18 cellular contexts compared by ENCODE assay signal in genomic region chr18:21361297-21361880, GRCh38.
DNase-seq lines count a peak whose midpoint lies in the region; ATAC-seq and TF ChIP-seq lines count a peak whose summit lies in the region.
"Had no signal": no experiment of that assay in that cellular context is flagged by ENCODE, and none has a peak within 500 bp of the region (broad histone marks: within the 10 kb centered on the region; RNA-seq: fewer than 3 reads in every experiment).

No MANE protein-coding gene starts in this region.

- peak; percentile 54 for DNase-seq in MCF 10A (ENCODE audit: unreplicated experiment)
- no peak for DNase-seq in breast epithelium (ENCODE audit: low spot score in 2 of 2)
- peak; percentile 48 for DNase-seq in NCI-H82 treated with DMSO at 0.1 percent for 48 hours (lab: John Stamatoyannopoulos, UW; ENCODE audit: unreplicated experiment)
- peak; percentile 10 for DNase-seq in globus pallidus (ENCODE audit: low spot score)
- no peak for DNase-seq in smooth muscle cell (lab: John Stamatoyannopoulos, UW; ENCODE audit: unreplicated experiment)
- DNase-seq in mucosa of gallbladder (ENCODE audit: low spot score), result no peak
- DNase-seq in NCI-H187 treated with DMSO at 0.1 percent for 48 hours (lab: John Stamatoyannopoulos, UW), result no peak
- DNase-seq: activated CD4-positive, alpha-beta T cell treated with anti-CD3 and anti-CD28 coated beads, Interleukin-2, amount 50 U/mL, for 48 hours; activated naive CD8-positive, alpha-beta T cell treated with anti-CD3 and anti-CD28 coated beads, Interleukin-2, amount 50 U/mL, for 24 hours; activated T-cell treated with anti-CD3 and anti-CD28 coated beads, Interleukin-2, amount 50 U/mL, for 72 hours; CD8-positive, alpha-beta T cell; GDM1; heart left ventricle; kidney glomerular epithelial cell; NCI-H2171 treated with DMSO at 0.1 percent for 48 hours; stimulated activated CD4-positive, alpha-beta T cell treated with anti-CD3 and anti-CD28 coated beads, Interleukin-1b, Interleukin-23, amount 100 ng/mL, for 48 hours had no signal

- no peaks in the 10 kb centered on the region for H3F3A ChIP-seq in smooth muscle cell (ENCODE audit: low read depth)

- H3K4me1 ChIP-seq in breast epithelium (no peaks in the 10 kb centered on the region), smooth muscle cell (ENCODE audit: low read depth) (peaks cover 50% of the 10 kb centered on the region)

- BruUV-seq in MCF 10A (replicated peaks; lab: Mats Ljungman, UMichigan), result no TSS peak

- no peak overlapping the region for H3K27ac Mint-ChIP-seq in MCF 10A (ENCODE audit: low read depth, unreplicated experiment)
- H3K27ac Mint-ChIP-seq: activated naive CD8-positive, alpha-beta T cell treated with anti-CD3 and anti-CD28 coated beads, Interleukin-2, amount 50 U/mL, for 24 hours; activated T-cell treated with anti-CD3 and anti-CD28 coated beads, Interleukin-2, amount 50 U/mL, for 72 hours; CD8-positive, alpha-beta T cell had no signal

- no peak overlapping the region for H2AFZ ChIP-seq in smooth muscle cell (ENCODE audit: low read depth)

- H3K27ac ChIP-seq in breast epithelium (no peak overlapping the region), smooth muscle cell (ENCODE audit: low read depth) (no peak overlapping the region)

- no peak overlapping the region for H3K4me3 ChIP-seq in breast epithelium
- no peak overlapping the region for H3K4me3 ChIP-seq in smooth muscle cell
- H3K4me3 ChIP-seq: heart left ventricle had no signal

- no peak for ATAC-seq in HG02610 (IDR thresholded peaks at IDR 0.05; ENCODE audit: unreplicated experiment)
- ATAC-seq: activated naive CD8-positive, alpha-beta T cell treated with anti-CD3 and anti-CD28 coated beads, Interleukin-2, amount 50 U/mL, for 24 hours; activated T-cell treated with anti-CD3 and anti-CD28 coated beads, Interleukin-2, amount 50 U/mL, for 72 hours; CD8-positive, alpha-beta T cell; SK-N-SH treated with all-trans-retinoic acid at 6 μM for 48 hours had no signal

- no peaks in the 10 kb centered on the region for H3K36me3 Mint-ChIP-seq in MCF 10A (ENCODE audit: insufficient read depth, unreplicated experiment)
- H3K36me3 Mint-ChIP-seq: CD8-positive, alpha-beta T cell had no signal

- TF ChIP-seq CTCF in MCF 10A (IDR thresholded peaks at IDR 0.05; ENCODE audit: unreplicated experiment) (no peak), breast epithelium (IDR thresholded peaks at IDR 0.05) (no peak), smooth muscle cell (IDR thresholded peaks at IDR 0.05; ENCODE audit: borderline replicate concordance, insufficient read depth, poor library complexity, severe bottlenecking) (no peak)

- H3K4me2 ChIP-seq in smooth muscle cell, result peak overlapping the region; percentile 8

- H3K4me1 Mint-ChIP-seq in MCF 10A (ENCODE audit: insufficient read depth, unreplicated experiment), result peaks cover 15% of the 10 kb centered on the region
- H3K4me1 Mint-ChIP-seq: activated naive CD8-positive, alpha-beta T cell treated with anti-CD3 and anti-CD28 coated beads, Interleukin-2, amount 50 U/mL, for 24 hours had no signal

- intact Hi-C loops in MCF 10A (cut with micrococcal nuclease) (no loop called here), breast epithelium (cut with DNase I; ENCODE audit: low total_unique reads) (no loop called here)

- H3K4me3 Mint-ChIP-seq in MCF 10A (ENCODE audit: unreplicated experiment), result peak overlapping the region; percentile 57
- H3K4me3 Mint-ChIP-seq: activated naive CD8-positive, alpha-beta T cell treated with anti-CD3 and anti-CD28 coated beads, Interleukin-2, amount 50 U/mL, for 24 hours; activated T-cell treated with anti-CD3 and anti-CD28 coated beads, Interleukin-2, amount 50 U/mL, for 72 hours; CD8-positive, alpha-beta T cell had no signal

- TF ChIP-seq POLR2A in breast epithelium (IDR thresholded peaks at IDR 0.05), result no peak

- no peaks in the 10 kb centered on the region for H4K20me1 ChIP-seq in smooth muscle cell (ENCODE audit: low read depth)

- H3K79me2 ChIP-seq in smooth muscle cell (ENCODE audit: low read depth), result peaks cover 4% of the 10 kb centered on the region

- CTCF ChIA-PET in MCF 10A (lab: Yijun Ruan, JAX), result interaction anchor here (0.6 to 0.7 kb wide), 2 partner anchors 170 to 234 kb away, joined by 3 read pairs; no protein-coding TSS in a partner anchor

- no peak overlapping the region for H3K9ac ChIP-seq in smooth muscle cell (ENCODE audit: low read depth)

- H3K9me3 Mint-ChIP-seq in MCF 10A (ENCODE audit: unreplicated experiment), result no peaks in the 10 kb centered on the region
- H3K9me3 Mint-ChIP-seq: activated naive CD8-positive, alpha-beta T cell treated with anti-CD3 and anti-CD28 coated beads, Interleukin-2, amount 50 U/mL, for 24 hours; activated T-cell treated with anti-CD3 and anti-CD28 coated beads, Interleukin-2, amount 50 U/mL, for 72 hours; CD8-positive, alpha-beta T cell had no signal

- H3K9me3 ChIP-seq in breast epithelium (no peaks in the 10 kb centered on the region), smooth muscle cell (replicated peaks; ENCODE audit: low read depth) (no peaks in the 10 kb centered on the region)
- H3K9me3 ChIP-seq: heart left ventricle had no signal

- H3K36me3 ChIP-seq in breast epithelium (no peaks in the 10 kb centered on the region), smooth muscle cell (ENCODE audit: low read depth) (no peaks in the 10 kb centered on the region)
- H3K36me3 ChIP-seq: heart left ventricle had no signal

- POLR2A ChIA-PET in MCF 10A (lab: Yijun Ruan, JAX), result interaction anchor here (1.2 to 1.4 kb wide), 2 partner anchors 12 to 14 kb away, joined by 3 to 5 read pairs; no protein-coding TSS in a partner anchor

- H3K27me3 ChIP-seq in breast epithelium (no peaks in the 10 kb centered on the region), smooth muscle cell (ENCODE audit: low read depth) (no peaks in the 10 kb centered on the region)
- H3K27me3 ChIP-seq: heart left ventricle had no signal

- no peaks in the 10 kb centered on the region for H3K27me3 Mint-ChIP-seq in MCF 10A (ENCODE audit: insufficient read depth, unreplicated experiment)

Comparison
In these comparisons a context has a peak if more than half of its experiments do, and no peak if none do; other contexts are left out.
1. DNase-seq: peak in MCF 10A (single experiment), NCI-H82 treated with DMSO at 0.1 percent for 48 hours (single experiment) and globus pallidus (single experiment); none in breast epithelium (0 of 2), smooth muscle cell (single experiment), mucosa of gallbladder (single experiment) and NCI-H187 treated with DMSO at 0.1 percent for 48 hours (single experiment).